Comparison of ENCODE assay signal across 22 cellular contexts in the genomic region with DNA sequence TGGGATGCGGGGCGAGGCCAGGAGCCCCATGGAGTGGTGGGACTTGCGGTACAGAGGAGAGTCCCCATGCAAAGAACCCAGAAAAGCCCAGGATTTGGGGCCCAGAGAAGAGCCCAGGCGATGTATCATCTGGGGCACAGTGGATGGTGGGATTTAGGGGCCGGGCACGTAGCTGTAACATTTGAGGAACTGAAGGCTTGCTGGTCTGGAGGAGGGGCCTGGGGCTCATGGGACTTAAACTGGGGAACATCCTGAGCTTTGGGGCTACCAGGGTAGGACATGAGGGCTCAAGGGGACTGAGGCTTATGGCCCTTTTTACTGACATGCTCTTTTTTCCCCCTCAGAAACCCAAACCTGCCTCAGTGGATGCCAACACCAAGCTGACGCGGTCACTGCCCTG.
"Had no signal": no experiment of that assay in that cellular context is flagged by ENCODE, and none has a peak within 500 bp of the region (broad histone marks: within the 10 kb centered on the region; RNA-seq: fewer than 3 reads in every experiment).

No MANE protein-coding gene starts in this region.

- H3K4me3 ChIP-seq: ascending aorta, breast epithelium, coronary artery, lung, right atrium auricular region, suprapubic skin, transverse colon, uterus had no signal

- H3K9me3 ChIP-seq: ascending aorta, breast epithelium, right atrium auricular region, suprapubic skin, transverse colon, uterus had no signal

- DNase-seq: activated B cell treated with CpG ODN at 0.5 μM for 24 hours; activated CD4-positive, alpha-beta memory T cell treated with anti-CD3 and anti-CD28 coated beads for 36 hours; activated CD4-positive, alpha-beta T cell treated with anti-CD3 and anti-CD28 coated beads for 4 hours; activated naive CD4-positive, alpha-beta T cell treated with anti-CD3 and anti-CD28 coated beads, Interleukin-2, amount 50 U/mL, for 16 hours; activated T-cell treated with anti-CD3 and anti-CD28 coated beads, Interleukin-2, amount 50 U/mL, for 1 hour; foreskin keratinocyte; kidney; natural killer cell; occipital lobe; stimulated activated CD4-positive, alpha-beta T cell treated with anti-CD3 and anti-CD28 coated beads, Interleukin-2, amount 100 ng/mL, for 24 hours; stimulated activated naive CD8-positive, alpha-beta T cell treated with anti-CD3 and anti-CD28 coated beads, Interleukin-15, amount 100 ng/mL, for 72 hours; transverse colon; uterus had no signal

- H3K4me3 Mint-ChIP-seq: activated B cell treated with CpG ODN at 0.5 μM for 24 hours; activated CD4-positive, alpha-beta memory T cell treated with anti-CD3 and anti-CD28 coated beads for 36 hours; activated T-helper 17 cell treated with anti-CD3 and anti-CD28 coated beads, Interleukin-2, amount 50 U/mL, for 72 hours; natural killer cell; stimulated activated naive CD8-positive, alpha-beta T cell treated with anti-CD3 and anti-CD28 coated beads, Interleukin-15, amount 100 ng/mL, for 72 hours had no signal

- FAIRE-seq: kidney had no signal

- H3K4me1 Mint-ChIP-seq: activated T-helper 17 cell treated with anti-CD3 and anti-CD28 coated beads, Interleukin-2, amount 50 U/mL, for 72 hours had no signal

- H3K36me3 ChIP-seq: breast epithelium, uterus had no signal

- ATAC-seq: activated T-helper 17 cell treated with anti-CD3 and anti-CD28 coated beads, Interleukin-2, amount 50 U/mL, for 72 hours; foreskin keratinocyte; left lobe of liver; natural killer cell; stimulated activated naive CD8-positive, alpha-beta T cell treated with anti-CD3 and anti-CD28 coated beads, Interleukin-15, amount 100 ng/mL, for 72 hours had no signal

- H3K4me1 ChIP-seq: ascending aorta, breast epithelium, foreskin keratinocyte, right atrium auricular region, suprapubic skin, transverse colon, uterus had no signal

- H3K27ac ChIP-seq: ascending aorta, coronary artery, foreskin keratinocyte, right atrium auricular region, suprapubic skin, transverse colon, uterus had no signal

- H3K27me3 ChIP-seq: ascending aorta, breast epithelium, foreskin keratinocyte, right atrium auricular region, suprapubic skin, transverse colon, uterus had no signal

- H3K9me3 Mint-ChIP-seq: activated B cell treated with CpG ODN at 0.5 μM for 24 hours; activated CD4-positive, alpha-beta memory T cell treated with anti-CD3 and anti-CD28 coated beads for 36 hours; activated T-helper 17 cell treated with anti-CD3 and anti-CD28 coated beads, Interleukin-2, amount 50 U/mL, for 72 hours; natural killer cell; stimulated activated naive CD8-positive, alpha-beta T cell treated with anti-CD3 and anti-CD28 coated beads, Interleukin-15, amount 100 ng/mL, for 72 hours had no signal

- H3K27me3 Mint-ChIP-seq: activated B cell treated with CpG ODN at 0.5 μM for 24 hours; activated CD4-positive, alpha-beta memory T cell treated with anti-CD3 and anti-CD28 coated beads for 36 hours; activated T-helper 17 cell treated with anti-CD3 and anti-CD28 coated beads, Interleukin-2, amount 50 U/mL, for 72 hours; progenitor cell of endocrine pancreas; stimulated activated naive CD8-positive, alpha-beta T cell treated with anti-CD3 and anti-CD28 coated beads, Interleukin-15, amount 100 ng/mL, for 72 hours had no signal

- H3K27ac Mint-ChIP-seq: activated B cell treated with CpG ODN at 0.5 μM for 24 hours; activated CD4-positive, alpha-beta memory T cell treated with anti-CD3 and anti-CD28 coated beads for 36 hours; activated T-helper 17 cell treated with anti-CD3 and anti-CD28 coated beads, Interleukin-2, amount 50 U/mL, for 72 hours; natural killer cell; progenitor cell of endocrine pancreas had no signal

- H3K36me3 Mint-ChIP-seq: natural killer cell had no signal
